Comparison of ENCODE assay signal across 30 cellular contexts in genomic region chr13:25295228-25295627, GRCh38.
"Had no signal": no experiment of that assay in that cellular context is flagged by ENCODE, and none has a peak within 500 bp of the region (broad histone marks: within the 10 kb centered on the region; RNA-seq: fewer than 3 reads in every experiment).

No MANE protein-coding gene starts in this region.

- H3K4me2 ChIP-seq: smooth muscle cell had no signal

- H3K4me3 ChIP-seq: heart right ventricle, ovary, sigmoid colon, SK-N-MC, smooth muscle cell, stomach, suprapubic skin, tibial artery, uterus had no signal

- H3K9me3 Mint-ChIP-seq: activated B cell treated with CpG ODN at 0.5 μM for 24 hours; activated T-cell treated with anti-CD3 and anti-CD28 coated beads, Interleukin-2, amount 50 U/mL, for 4 hours; activated T-helper 17 cell treated with anti-CD3 and anti-CD28 coated beads, Interleukin-2, amount 50 U/mL, for 72 hours; effector memory CD8-positive, alpha-beta T cell; nephron; stimulated activated memory B cell treated with anti-CD40 and anti-IgM and Interleukin-4, amounts not matched to agents 10 μg/mL and 1 μg/mL and 100 μg/mL, for 72 hours; T-helper 1 cell treated with Interleukin-12 subunit alpha and Interleukin-12 subunit beta and Interleukin-4 antibody, amounts not matched to agents 30 μg/mL and 1 μg/mL, for 36 hours had no signal

- H3K4me3 Mint-ChIP-seq: activated B cell treated with CpG ODN at 0.5 μM for 24 hours; activated CD8-positive, alpha-beta T cell treated with anti-CD3 and anti-CD28 coated beads for 36 hours; activated T-cell treated with anti-CD3 and anti-CD28 coated beads, Interleukin-2, amount 50 U/mL, for 4 hours; activated T-helper 17 cell treated with anti-CD3 and anti-CD28 coated beads, Interleukin-2, amount 50 U/mL, for 72 hours; brain; effector memory CD8-positive, alpha-beta T cell; nephron; stimulated activated memory B cell treated with anti-CD40 and anti-IgM and Interleukin-4, amounts not matched to agents 10 μg/mL and 1 μg/mL and 100 μg/mL, for 72 hours; T-helper 1 cell treated with Interleukin-12 subunit alpha and Interleukin-12 subunit beta and Interleukin-4 antibody, amounts not matched to agents 30 μg/mL and 1 μg/mL, for 36 hours had no signal

- H3K27ac Mint-ChIP-seq: activated B cell treated with CpG ODN at 0.5 μM for 24 hours; activated CD8-positive, alpha-beta T cell treated with anti-CD3 and anti-CD28 coated beads for 36 hours; activated T-helper 17 cell treated with anti-CD3 and anti-CD28 coated beads, Interleukin-2, amount 50 U/mL, for 72 hours; brain; effector memory CD8-positive, alpha-beta T cell; nephron; progenitor cell of endocrine pancreas; stimulated activated memory B cell treated with anti-CD40 and anti-IgM and Interleukin-4, amounts not matched to agents 10 μg/mL and 1 μg/mL and 100 μg/mL, for 72 hours; T-helper 1 cell treated with Interleukin-12 subunit alpha and Interleukin-12 subunit beta and Interleukin-4 antibody, amounts not matched to agents 30 μg/mL and 1 μg/mL, for 36 hours had no signal

- H3K4me1 Mint-ChIP-seq: activated B cell treated with CpG ODN at 0.5 μM for 24 hours had no signal

- H3K36me3 Mint-ChIP-seq: brain; stimulated activated memory B cell treated with anti-CD40 and anti-IgM and Interleukin-4, amounts not matched to agents 10 μg/mL and 1 μg/mL and 100 μg/mL, for 72 hours had no signal

- ATAC-seq: activated CD8-positive, alpha-beta T cell treated with anti-CD3 and anti-CD28 coated beads for 36 hours; activated T-cell treated with anti-CD3 and anti-CD28 coated beads, Interleukin-2, amount 50 U/mL, for 4 hours; activated T-helper 17 cell treated with anti-CD3 and anti-CD28 coated beads, Interleukin-2, amount 50 U/mL, for 72 hours; effector memory CD8-positive, alpha-beta T cell; heart right ventricle; stimulated activated memory B cell treated with anti-CD40 and anti-IgM and Interleukin-4, amounts not matched to agents 10 μg/mL and 1 μg/mL and 100 μg/mL, for 72 hours had no signal

- H3K27me3 ChIP-seq: ovary, sigmoid colon, uterus had no signal

- H3K27ac ChIP-seq: heart right ventricle, neutrophil, ovary, sigmoid colon, SK-N-MC, stomach, suprapubic skin, tibial artery, uterus had no signal

- H3K9me3 ChIP-seq: heart right ventricle, neutrophil, ovary, sigmoid colon, stomach, suprapubic skin, tibial artery, uterus had no signal

- H3K4me1 ChIP-seq: heart right ventricle, sigmoid colon, stomach, suprapubic skin, tibial artery, uterus had no signal

- DNase-seq: activated B cell treated with CpG ODN at 0.5 μM for 24 hours; activated CD4-positive, alpha-beta T cell treated with anti-CD3 and anti-CD28 coated beads, Interleukin-2, amount 50 U/mL, for 1 hour; activated CD8-positive, alpha-beta T cell treated with anti-CD3 and anti-CD28 coated beads for 36 hours; activated gamma-delta T cell treated with Interleukin-2 at 50 U/mL for 16 hours; activated naive CD4-positive, alpha-beta T cell treated with anti-CD3 and anti-CD28 coated beads, Interleukin-2, amount 50 U/mL, for 16 hours; activated T-cell treated with anti-CD3 and anti-CD28 coated beads, Interleukin-2, amount 50 U/mL, for 4 hours; caudate nucleus; cortex of kidney; effector memory CD8-positive, alpha-beta T cell; heart right ventricle; mammary epithelial cell; ovary; sigmoid colon; stimulated activated CD4-positive, alpha-beta T cell treated with anti-CD3 and anti-CD28 coated beads, Interleukin-1b, Interleukin-23, amount 100 ng/mL, for 48 hours; stimulated activated CD4-positive, alpha-beta T cell treated with anti-CD3 and anti-CD28 coated beads, Interleukin-4, amount 100 ng/mL, for 4 hours; stimulated activated CD8-positive, alpha-beta memory T cell treated with anti-CD3 and anti-CD28 coated beads, Interleukin-4, amount 100 ng/mL, for 48 hours; stomach; T1000; tibial artery; uterus had no signal

- H3K36me3 ChIP-seq: heart right ventricle, neutrophil, ovary, sigmoid colon, stomach, suprapubic skin, tibial artery, uterus had no signal

- H3K27me3 Mint-ChIP-seq: activated T-helper 17 cell treated with anti-CD3 and anti-CD28 coated beads, Interleukin-2, amount 50 U/mL, for 72 hours had no signal
